Comparison of ENCODE assay signal across 3 cellular contexts in the genomic region with DNA sequence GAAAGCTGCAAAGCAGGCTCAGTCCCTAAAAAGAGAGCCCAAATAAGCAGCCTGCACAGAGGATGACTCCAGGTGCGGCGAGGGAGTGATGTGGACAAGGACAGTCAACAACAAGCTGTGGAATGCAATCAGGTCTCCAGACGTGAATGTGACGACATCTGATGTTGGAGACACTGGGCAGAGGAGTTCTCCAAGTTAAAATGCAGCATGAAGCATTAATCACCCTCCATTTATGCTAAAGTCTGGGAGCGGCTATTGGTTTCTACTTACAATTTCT.
TF ChIP-seq lines count a peak whose summit lies in the region.

No MANE protein-coding gene starts in this region.

TF ChIP-seq in A549, 52 proteins besides CTCF, POLR2A, EP300 and RAD21 (continued from another document):
- TF ChIP-seq, protein P1, sequence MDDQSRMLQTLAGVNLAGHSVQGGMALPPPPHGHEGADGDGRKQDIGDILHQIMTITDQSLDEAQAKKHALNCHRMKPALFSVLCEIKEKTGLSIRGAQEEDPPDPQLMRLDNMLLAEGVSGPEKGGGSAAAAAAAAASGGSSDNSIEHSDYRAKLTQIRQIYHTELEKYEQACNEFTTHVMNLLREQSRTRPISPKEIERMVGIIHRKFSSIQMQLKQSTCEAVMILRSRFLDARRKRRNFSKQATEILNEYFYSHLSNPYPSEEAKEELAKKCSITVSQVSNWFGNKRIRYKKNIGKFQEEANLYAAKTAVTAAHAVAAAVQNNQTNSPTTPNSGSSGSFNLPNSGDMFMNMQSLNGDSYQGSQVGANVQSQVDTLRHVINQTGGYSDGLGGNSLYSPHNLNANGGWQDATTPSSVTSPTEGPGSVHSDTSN (IDR thresholded peaks at IDR 0.05): no peak
- TF ChIP-seq MYC (IDR thresholded peaks at IDR 0.05; ENCODE audit: borderline replicate concordance, low read length): no peak

TF ChIP-seq in neural cell, 6 proteins besides CTCF, POLR2A, EP300 and RAD21 (continued from another document):
- TF ChIP-seq, protein P2, sequence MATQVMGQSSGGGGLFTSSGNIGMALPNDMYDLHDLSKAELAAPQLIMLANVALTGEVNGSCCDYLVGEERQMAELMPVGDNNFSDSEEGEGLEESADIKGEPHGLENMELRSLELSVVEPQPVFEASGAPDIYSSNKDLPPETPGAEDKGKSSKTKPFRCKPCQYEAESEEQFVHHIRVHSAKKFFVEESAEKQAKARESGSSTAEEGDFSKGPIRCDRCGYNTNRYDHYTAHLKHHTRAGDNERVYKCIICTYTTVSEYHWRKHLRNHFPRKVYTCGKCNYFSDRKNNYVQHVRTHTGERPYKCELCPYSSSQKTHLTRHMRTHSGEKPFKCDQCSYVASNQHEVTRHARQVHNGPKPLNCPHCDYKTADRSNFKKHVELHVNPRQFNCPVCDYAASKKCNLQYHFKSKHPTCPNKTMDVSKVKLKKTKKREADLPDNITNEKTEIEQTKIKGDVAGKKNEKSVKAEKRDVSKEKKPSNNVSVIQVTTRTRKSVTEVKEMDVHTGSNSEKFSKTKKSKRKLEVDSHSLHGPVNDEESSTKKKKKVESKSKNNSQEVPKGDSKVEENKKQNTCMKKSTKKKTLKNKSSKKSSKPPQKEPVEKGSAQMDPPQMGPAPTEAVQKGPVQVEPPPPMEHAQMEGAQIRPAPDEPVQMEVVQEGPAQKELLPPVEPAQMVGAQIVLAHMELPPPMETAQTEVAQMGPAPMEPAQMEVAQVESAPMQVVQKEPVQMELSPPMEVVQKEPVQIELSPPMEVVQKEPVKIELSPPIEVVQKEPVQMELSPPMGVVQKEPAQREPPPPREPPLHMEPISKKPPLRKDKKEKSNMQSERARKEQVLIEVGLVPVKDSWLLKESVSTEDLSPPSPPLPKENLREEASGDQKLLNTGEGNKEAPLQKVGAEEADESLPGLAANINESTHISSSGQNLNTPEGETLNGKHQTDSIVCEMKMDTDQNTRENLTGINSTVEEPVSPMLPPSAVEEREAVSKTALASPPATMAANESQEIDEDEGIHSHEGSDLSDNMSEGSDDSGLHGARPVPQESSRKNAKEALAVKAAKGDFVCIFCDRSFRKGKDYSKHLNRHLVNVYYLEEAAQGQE (IDR thresholded peaks at IDR 0.05; ENCODE audit: borderline replicate concordance): no peak
- TF ChIP-seq EZH2 (IDR thresholded peaks at IDR 0.05; ENCODE audit: borderline replicate concordance, insufficient read depth, low read length, poor library complexity, severe bottlenecking) (no peak), TAF1 (IDR thresholded peaks at IDR 0.05; ENCODE audit: low read depth) (no peak), SMC3 (conservative IDR thresholded peaks at IDR 0.05; ENCODE audit: poor library complexity) (no peak), POLR2AphosphoS5 (IDR thresholded peaks at IDR 0.05) (no peak)

TF ChIP-seq in SK-N-SH treated with all-trans-retinoic acid at 6 μM for 48 hours, 23 proteins besides CTCF, POLR2A, EP300 and RAD21 (continued from another document):
- TF ChIP-seq ZNF565 (CRISPR knock-in tag; conservative IDR thresholded peaks at IDR 0.05; ENCODE audit: low read depth) (no peak), GLIS3 (CRISPR knock-in tag; IDR thresholded peaks at IDR 0.05) (no peak), PPARA (CRISPR knock-in tag; IDR thresholded peaks at IDR 0.05; ENCODE audit: borderline replicate concordance) (no peak), BACH2 (CRISPR knock-in tag; IDR thresholded peaks at IDR 0.05; ENCODE audit: borderline replicate concordance) (no peak), RARB (CRISPR knock-in tag; IDR thresholded peaks at IDR 0.05) (no peak), ZC3H10 (CRISPR knock-in tag; IDR thresholded peaks at IDR 0.05) (no peak), TOX (CRISPR knock-in tag; IDR thresholded peaks at IDR 0.05; ENCODE audit: borderline replicate concordance) (no peak)
- TF ChIP-seq, protein P3, sequence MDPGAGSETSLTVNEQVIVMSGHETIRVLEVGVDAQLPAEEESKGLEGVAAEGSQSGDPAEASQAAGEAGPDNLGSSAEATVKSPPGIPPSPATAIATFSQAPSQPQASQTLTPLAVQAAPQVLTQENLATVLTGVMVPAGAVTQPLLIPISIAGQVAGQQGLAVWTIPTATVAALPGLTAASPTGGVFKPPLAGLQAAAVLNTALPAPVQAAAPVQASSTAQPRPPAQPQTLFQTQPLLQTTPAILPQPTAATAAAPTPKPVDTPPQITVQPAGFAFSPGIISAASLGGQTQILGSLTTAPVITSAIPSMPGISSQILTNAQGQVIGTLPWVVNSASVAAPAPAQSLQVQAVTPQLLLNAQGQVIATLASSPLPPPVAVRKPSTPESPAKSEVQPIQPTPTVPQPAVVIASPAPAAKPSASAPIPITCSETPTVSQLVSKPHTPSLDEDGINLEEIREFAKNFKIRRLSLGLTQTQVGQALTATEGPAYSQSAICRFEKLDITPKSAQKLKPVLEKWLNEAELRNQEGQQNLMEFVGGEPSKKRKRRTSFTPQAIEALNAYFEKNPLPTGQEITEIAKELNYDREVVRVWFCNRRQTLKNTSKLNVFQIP (CRISPR knock-in tag; IDR thresholded peaks at IDR 0.05; ENCODE audit: borderline replicate concordance, low read depth): no peak
- TF ChIP-seq, protein P4, sequence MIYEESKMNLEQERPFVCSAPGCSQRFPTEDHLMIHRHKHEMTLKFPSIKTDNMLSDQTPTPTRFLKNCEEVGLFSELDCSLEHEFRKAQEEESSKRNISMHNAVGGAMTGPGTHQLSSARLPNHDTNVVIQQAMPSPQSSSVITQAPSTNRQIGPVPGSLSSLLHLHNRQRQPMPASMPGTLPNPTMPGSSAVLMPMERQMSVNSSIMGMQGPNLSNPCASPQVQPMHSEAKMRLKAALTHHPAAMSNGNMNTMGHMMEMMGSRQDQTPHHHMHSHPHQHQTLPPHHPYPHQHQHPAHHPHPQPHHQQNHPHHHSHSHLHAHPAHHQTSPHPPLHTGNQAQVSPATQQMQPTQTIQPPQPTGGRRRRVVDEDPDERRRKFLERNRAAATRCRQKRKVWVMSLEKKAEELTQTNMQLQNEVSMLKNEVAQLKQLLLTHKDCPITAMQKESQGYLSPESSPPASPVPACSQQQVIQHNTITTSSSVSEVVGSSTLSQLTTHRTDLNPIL (CRISPR knock-in tag; IDR thresholded peaks at IDR 0.05; ENCODE audit: low read depth): no peak
